ENCODE assay signal across 4 cellular contexts in genomic region chr19:6508028-6508771, GRCh38. TPM values are rescaled to one million over a fixed set of nuclear protein-coding genes. Genes with fewer than 3 reads are reported as not detected.
"Had no signal": no experiment of that assay in that cellular context is flagged by ENCODE, and none has a peak within 500 bp of the region (broad histone marks: within the 10 kb centered on the region; RNA-seq: fewer than 3 reads in every experiment).

No MANE protein-coding gene starts in this region.

RNA-seq across cellular contexts. Expression of gene TUBB4A, which starts 6.1 kb away (rescaled TPM):
- total RNA-seq: MCF 10A had no signal

RNA-seq across cellular contexts. Expression of gene DENND1C, which starts 26.6 kb away (rescaled TPM):
- total RNA-seq: MCF 10A, PC-3, SK-MEL-5 had no signal

RNA-seq across cellular contexts. Expression of gene CRB3, which starts 44.1 kb away (rescaled TPM):
- total RNA-seq: Right ventricle myocardium inferior had no signal
